Comparison of ENCODE assay signal across 13 cellular contexts in genomic region chr17:79340286-79340685, GRCh38.
DNase-seq lines count a peak whose midpoint lies in the region; ATAC-seq and TF ChIP-seq lines count a peak whose summit lies in the region.
"Had no signal": no experiment of that assay in that cellular context is flagged by ENCODE, and none has a peak within 500 bp of the region (broad histone marks: within the 10 kb centered on the region; RNA-seq: fewer than 3 reads in every experiment).

No MANE protein-coding gene starts in this region.

- DNase-seq in GM06990 (ENCODE audit: extremely low read depth, insufficient read length) (peak; percentile 52), RWPE2 (ENCODE audit: low spot score) (peak; percentile 19), NCI-H1105 (lab: John Stamatoyannopoulos, UW) (no peak), NK-92 (lab: John Stamatoyannopoulos, UW; ENCODE audit: unreplicated experiment) (no peak)
- no peak for DNase-seq in activated CD4-positive, alpha-beta T cell treated with anti-CD3 and anti-CD28 coated beads for 48 hours
- DNase-seq in activated naive CD4-positive, alpha-beta T cell treated with Interleukin-2 at 50 U/mL for 16 hours = no peak
- DNase-seq: activated CD4-positive, CD25-positive, alpha-beta regulatory T cell treated with anti-CD3 and anti-CD28 coated beads, Interleukin-2, amount 50 U/mL, for 72 hours; NCI-H1436 treated with DMSO at 0.1 percent for 48 hours; NCI-H524; stimulated activated CD4-positive, alpha-beta T cell treated with anti-CD3 and anti-CD28 coated beads, Interleukin-12 subunit alpha, Interleukin-12 subunit beta, amount 100 ng/mL, for 4 hours had no signal

- TF ChIP-seq CTCF in GM06990 (IDR thresholded peaks at IDR 0.05; ENCODE audit: insufficient read depth, low read length, poor library complexity, severe bottlenecking) = no peak
- TF ChIP-seq CTCF in RWPE2 (IDR thresholded peaks at IDR 0.05; ENCODE audit: poor library complexity, severe bottlenecking) = no peak

- no peaks in the 10 kb centered on the region for H3K9me3 ChIP-seq in RWPE2 (ENCODE audit: severe bottlenecking)

- H3K36me3 ChIP-seq in GM06990 (ENCODE audit: control insufficient read depth, insufficient read depth, low read length) (no peaks in the 10 kb centered on the region), RWPE2 (ENCODE audit: low read depth) (no peaks in the 10 kb centered on the region)

- H3K4me1 ChIP-seq in RWPE2 (ENCODE audit: insufficient read depth, poor library complexity, severe bottlenecking) = peaks cover 6% of the 10 kb centered on the region

- H3K27me3 ChIP-seq in GM06990 (replicated peaks; ENCODE audit: control insufficient read depth, insufficient read depth, low read length) (no peaks in the 10 kb centered on the region), RWPE2 (ENCODE audit: insufficient read depth, poor library complexity, severe bottlenecking) (peaks cover 38% of the 10 kb centered on the region)

- H3K4me3 ChIP-seq in GM06990 (replicated peaks; ENCODE audit: low read depth, low read length) (peak overlapping the region; percentile 56), RWPE2 (ENCODE audit: severe bottlenecking) (no peak overlapping the region)
- H3K4me3 ChIP-seq: lung had no signal

- peak; percentile 57 for ATAC-seq in GM18909 (IDR thresholded peaks at IDR 0.05; ENCODE audit: poor library complexity, unreplicated experiment)
- ATAC-seq in HG02870 (IDR thresholded peaks at IDR 0.05; ENCODE audit: unreplicated experiment) = peak; percentile 28
- no peak for ATAC-seq in RWPE2 (ENCODE audit: low read depth)

- H3K27ac ChIP-seq in RWPE2 (ENCODE audit: poor library complexity, severe bottlenecking) = no peak overlapping the region

Comparison
In these comparisons a context has a peak if more than half of its experiments do, and no peak if none do; other contexts are left out.
1. DNase-seq: peak in GM06990 (single experiment) and RWPE2 (single experiment); none in NCI-H1105 (single experiment), activated CD4-positive, alpha-beta T cell treated with anti-CD3 and anti-CD28 coated beads for 48 hours (single experiment), activated naive CD4-positive, alpha-beta T cell treated with Interleukin-2 at 50 U/mL for 16 hours (single experiment) and NK-92 (single experiment).